ENCODE assay signal across 12 cellular contexts in genomic region chr22:42642801-42643631, GRCh38. TPM values are rescaled to one million over a fixed set of nuclear protein-coding genes. Genes with fewer than 3 reads are reported as not detected.
A peak's percentile ranks its signal among the peaks of the same experiment; 100 is the strongest.
DNase-seq lines count a peak whose midpoint lies in the region; ATAC-seq and TF ChIP-seq lines count a peak whose summit lies in the region.
"Had no signal": no experiment of that assay in that cellular context is flagged by ENCODE, and none has a peak within 500 bp of the region (broad histone marks: within the 10 kb centered on the region; RNA-seq: fewer than 3 reads in every experiment).

No MANE protein-coding gene starts in this region.

- TF ChIP-seq CTCF in breast epithelium (IDR thresholded peaks at IDR 0.05) (no peak), MCF 10A (IDR thresholded peaks at IDR 0.05; ENCODE audit: unreplicated experiment) (no peak), mesothelial cell of epicardium (IDR thresholded peaks at IDR 0.05; ENCODE audit: unreplicated experiment) (no peak), upper lobe of left lung (IDR thresholded peaks at IDR 0.05) (no peak)

- CTCF ChIA-PET in MCF 10A (lab: Yijun Ruan, JAX): interaction anchor here (0.5 to 0.7 kb wide), 2 partner anchors 10 to 22 kb away, joined by 3 to 4 read pairs; no protein-coding TSS in a partner anchor
- CTCF ChIA-PET in activated CD4-positive, alpha-beta memory T cell treated with anti-CD3 and anti-CD28 coated beads, Interleukin-2, amount 10 ng/mL, durations not matched to agents 7 days and 5 days (lab: Charles Lee): no interaction called here

- H3K9ac ChIP-seq in adipocyte (ENCODE audit: low read length): peak overlapping the region; percentile 97

- H3K27me3 Mint-ChIP-seq in MCF 10A (ENCODE audit: insufficient read depth, unreplicated experiment) (no peaks in the 10 kb centered on the region), mesothelial cell of epicardium (ENCODE audit: low read depth) (no peaks in the 10 kb centered on the region)
- no peaks in the 10 kb centered on the region for H3K27me3 Mint-ChIP-seq in activated naive CD8-positive, alpha-beta T cell treated with anti-CD3 and anti-CD28 coated beads, Interleukin-2, amount 50 U/mL, for 24 hours
- H3K27me3 Mint-ChIP-seq in activated CD4-positive, alpha-beta memory T cell treated with anti-CD3 and anti-CD28 coated beads, Interleukin-2, amount 10 ng/mL, durations not matched to agents 7 days and 5 days: no peaks in the 10 kb centered on the region

- H3K4me3 Mint-ChIP-seq in MCF 10A (ENCODE audit: unreplicated experiment) (no peak overlapping the region), mesothelial cell of epicardium (no peak overlapping the region)
- H3K4me3 Mint-ChIP-seq in activated naive CD8-positive, alpha-beta T cell treated with anti-CD3 and anti-CD28 coated beads, Interleukin-2, amount 50 U/mL, for 24 hours: no peak overlapping the region
- no peak overlapping the region for H3K4me3 Mint-ChIP-seq in activated CD4-positive, alpha-beta memory T cell treated with anti-CD3 and anti-CD28 coated beads, Interleukin-2, amount 10 ng/mL, durations not matched to agents 7 days and 5 days

- intact Hi-C loops in breast epithelium (cut with DNase I; ENCODE audit: low total_unique reads): no loop called here
- intact Hi-C loops in MCF 10A (cut with micrococcal nuclease): no loop called here

- 47 to 65% methylated on average over 4 to 12 of the region's 12 CpGs for WGBS in upper lobe of left lung, 2 donors

- no peak for TF ChIP-seq EP300 in upper lobe of left lung (IDR thresholded peaks at IDR 0.05)

- no TSS peak for BruUV-seq in MCF 10A (replicated peaks; lab: Mats Ljungman, UMichigan)

- H3K4me1 Mint-ChIP-seq in MCF 10A (ENCODE audit: insufficient read depth, unreplicated experiment) (peaks cover 24% of the 10 kb centered on the region), mesothelial cell of epicardium (peaks cover 32% of the 10 kb centered on the region)
- H3K4me1 Mint-ChIP-seq in activated naive CD8-positive, alpha-beta T cell treated with anti-CD3 and anti-CD28 coated beads, Interleukin-2, amount 50 U/mL, for 24 hours: peaks cover 39% of the 10 kb centered on the region
- peaks cover 19% of the 10 kb centered on the region for H3K4me1 Mint-ChIP-seq in activated CD4-positive, alpha-beta memory T cell treated with anti-CD3 and anti-CD28 coated beads, Interleukin-2, amount 10 ng/mL, durations not matched to agents 7 days and 5 days

- H3K9me3 ChIP-seq in breast epithelium: no peaks in the 10 kb centered on the region
- no peaks in the 10 kb centered on the region for H3K9me3 ChIP-seq in adipocyte (ENCODE audit: control insufficient read depth, low read length)
- no peaks in the 10 kb centered on the region for H3K9me3 ChIP-seq in upper lobe of left lung

- H3K36me3 ChIP-seq in breast epithelium (no peaks in the 10 kb centered on the region), adipocyte (ENCODE audit: control insufficient read depth, insufficient read depth, low read length, severe bottlenecking) (no peaks in the 10 kb centered on the region), upper lobe of left lung (no peaks in the 10 kb centered on the region)

- no peaks in the 10 kb centered on the region for H3K27me3 ChIP-seq in breast epithelium
- no peaks in the 10 kb centered on the region for H3K27me3 ChIP-seq in adipocyte (replicated peaks; ENCODE audit: control insufficient read depth, insufficient read depth, low read length)
- no peaks in the 10 kb centered on the region for H3K27me3 ChIP-seq in upper lobe of left lung

- H3K4me3 ChIP-seq in breast epithelium (no peak overlapping the region), adipocyte (ENCODE audit: low read length) (peak overlapping the region; percentile 90), upper lobe of left lung (no peak overlapping the region)
- H3K4me3 ChIP-seq: SK-N-MC had no signal

- TF ChIP-seq POLR2A in breast epithelium (IDR thresholded peaks at IDR 0.05) (no peak), upper lobe of left lung (IDR thresholded peaks at IDR 0.05) (no peak), GM18505 (IDR thresholded peaks at IDR 0.05; ENCODE audit: borderline replicate concordance, extremely low read depth, insufficient read depth, insufficient read length) (no peak)

- no peaks in the 10 kb centered on the region for H3K9me3 Mint-ChIP-seq in MCF 10A (ENCODE audit: unreplicated experiment)
- no peaks in the 10 kb centered on the region for H3K9me3 Mint-ChIP-seq in mesothelial cell of epicardium
- H3K9me3 Mint-ChIP-seq in activated naive CD8-positive, alpha-beta T cell treated with anti-CD3 and anti-CD28 coated beads, Interleukin-2, amount 50 U/mL, for 24 hours: no peaks in the 10 kb centered on the region
- no peaks in the 10 kb centered on the region for H3K9me3 Mint-ChIP-seq in activated CD4-positive, alpha-beta memory T cell treated with anti-CD3 and anti-CD28 coated beads, Interleukin-2, amount 10 ng/mL, durations not matched to agents 7 days and 5 days

- H3K36me3 Mint-ChIP-seq in MCF 10A (ENCODE audit: insufficient read depth, unreplicated experiment) (peaks cover 6% of the 10 kb centered on the region), mesothelial cell of epicardium (no peaks in the 10 kb centered on the region)
- H3K36me3 Mint-ChIP-seq in activated naive CD8-positive, alpha-beta T cell treated with anti-CD3 and anti-CD28 coated beads, Interleukin-2, amount 50 U/mL, for 24 hours (ENCODE audit: low read depth): no peaks in the 10 kb centered on the region
- H3K36me3 Mint-ChIP-seq in activated CD4-positive, alpha-beta memory T cell treated with anti-CD3 and anti-CD28 coated beads, Interleukin-2, amount 10 ng/mL, durations not matched to agents 7 days and 5 days (ENCODE audit: low read depth): no peaks in the 10 kb centered on the region

- ATAC-seq in upper lobe of left lung (ENCODE audit: low FRiP score in 2 of 2): no peak
- ATAC-seq in activated naive CD8-positive, alpha-beta T cell treated with anti-CD3 and anti-CD28 coated beads, Interleukin-2, amount 50 U/mL, for 24 hours: no peak
- no peak for ATAC-seq in GM18505 (IDR thresholded peaks at IDR 0.05; ENCODE audit: unreplicated experiment)

- H3K27ac ChIP-seq in breast epithelium: peak overlapping the region; percentile 88 to 91
- peak overlapping the region; percentile 81 to 95 (median 90) for H3K27ac ChIP-seq in upper lobe of left lung
- H3K27ac ChIP-seq: SK-N-MC had no signal

- DNase-seq in breast epithelium (ENCODE audit: low spot score in 2 of 2) (no peak), MCF 10A (ENCODE audit: unreplicated experiment) (no peak), adipocyte (ENCODE audit: low read depth) (no peak), mesothelial cell of epicardium (ENCODE audit: low spot score in 2 of 2, unreplicated experiment in 2 of 2) (no peak), upper lobe of left lung (peak in 1 of 2 donors; percentile 69)
- DNase-seq in activated naive CD8-positive, alpha-beta T cell treated with anti-CD3 and anti-CD28 coated beads, Interleukin-2, amount 50 U/mL, for 24 hours: no peak
- DNase-seq in activated CD4-positive, alpha-beta memory T cell treated with anti-CD3 and anti-CD28 coated beads, Interleukin-2, amount 10 ng/mL, durations not matched to agents 7 days and 5 days: no peak
- DNase-seq: ACHN, kidney, NCI-H226 had no signal

- H3K27ac Mint-ChIP-seq in MCF 10A (ENCODE audit: low read depth, unreplicated experiment) (no peak overlapping the region), mesothelial cell of epicardium (peak overlapping the region; percentile 26)
- H3K27ac Mint-ChIP-seq in activated naive CD8-positive, alpha-beta T cell treated with anti-CD3 and anti-CD28 coated beads, Interleukin-2, amount 50 U/mL, for 24 hours: no peak overlapping the region
- H3K27ac Mint-ChIP-seq in activated CD4-positive, alpha-beta memory T cell treated with anti-CD3 and anti-CD28 coated beads, Interleukin-2, amount 10 ng/mL, durations not matched to agents 7 days and 5 days: no peak overlapping the region

- H3K4me1 ChIP-seq in breast epithelium: peaks cover 29 to 35% of the 10 kb centered on the region in 2 donors
- peaks cover 76% of the 10 kb centered on the region for H3K4me1 ChIP-seq in adipocyte (ENCODE audit: control insufficient read depth, insufficient read depth, low read length)
- H3K4me1 ChIP-seq in upper lobe of left lung: peaks cover 58 to 73% (median 67%) of the 10 kb centered on the region in 4 donors

- POLR2A ChIA-PET in MCF 10A (lab: Yijun Ruan, JAX): interaction anchor here (0.6 to 1.2 kb wide), 2 partner anchors 9 to 22 kb away, joined by 3 to 8 read pairs; no protein-coding TSS in a partner anchor
- POLR2A ChIA-PET in activated CD4-positive, alpha-beta memory T cell treated with anti-CD3 and anti-CD28 coated beads, Interleukin-2, amount 10 ng/mL, durations not matched to agents 7 days and 5 days (lab: Charles Lee): interaction anchor here (3.9 kb wide), 1 partner anchor 27 kb away, joined by 29 read pairs; the partner anchor contains the start of gene POLDIP3

RNA-seq across cellular contexts. Expression of gene ATP5MGL, which starts 2.6 kb away (rescaled TPM):
- total RNA-seq in breast epithelium (under 1 TPM in 1 of 3 donors, not detected in 2; 0.73 TPM), MCF 10A (2022) (0.83 and 1.1 TPM in 2 replicates), mesothelial cell of epicardium (1.3 to 1.7 TPM (median 1.5 TPM) in 3 replicates), upper lobe of left lung (1 to 10 TPM in 1 of 6 donors, under 1 TPM in 2, not detected in 3; 0.44 to 1.2 (median 0.78) TPM)
- total RNA-seq in activated CD4-positive, alpha-beta memory T cell treated with anti-CD3 and anti-CD28 coated beads, Interleukin-2, amount 10 ng/mL, durations not matched to agents 7 days and 5 days: 1 to 10 TPM; 1.2 to 1.3 TPM

RNA-seq across cellular contexts. Expression of gene CYB5R3, which starts 6.2 kb away (rescaled TPM):
- total RNA-seq in breast epithelium (100 to 1,000 TPM in 1 of 3 donors, 10 to 100 TPM in 2; 56.5 to 248 (median 87.5) TPM), MCF 10A (2022) (104 and 114 TPM in 2 replicates), mesothelial cell of epicardium (94.7 to 102 TPM (median 99.0 TPM) in 3 replicates), upper lobe of left lung (100 to 1,000 TPM in 5 of 6 donors, 10 to 100 TPM in 1; 79.6 to 265 (median 220) TPM)
- 10 to 100 TPM; 68.4 to 74.3 TPM for total RNA-seq in activated CD4-positive, alpha-beta memory T cell treated with anti-CD3 and anti-CD28 coated beads, Interleukin-2, amount 10 ng/mL, durations not matched to agents 7 days and 5 days

RNA-seq across cellular contexts. Expression of gene POLDIP3, which starts 28.3 kb away (rescaled TPM):
- total RNA-seq in breast epithelium: 10 to 100 TPM; 33.1 to 52.8 (median 38.3) TPM
- 49.7 and 51.3 TPM in 2 replicates for total RNA-seq in MCF 10A (2022)
- total RNA-seq in mesothelial cell of epicardium: 86.9 to 89.3 TPM (median 87.2 TPM) in 3 replicates
- 10 to 100 TPM; 38.0 to 74.5 (median 55.6) TPM for total RNA-seq in upper lobe of left lung
- total RNA-seq in activated CD4-positive, alpha-beta memory T cell treated with anti-CD3 and anti-CD28 coated beads, Interleukin-2, amount 10 ng/mL, durations not matched to agents 7 days and 5 days: 10 to 100 TPM; 71.4 to 74.7 TPM
